In genomic region chr11:57499413-57499982, GRCh38 we compare ENCODE assay signal across 8 cellular contexts. TPM values are rescaled to one million over a fixed set of nuclear protein-coding genes. Genes with fewer than 3 reads are reported as not detected.
DNase-seq lines count a peak whose midpoint lies in the region; ATAC-seq and TF ChIP-seq lines count a peak whose summit lies in the region.

No MANE protein-coding gene starts in this region.

- peak overlapping the region; percentile 85 for H3K27ac ChIP-seq in vagina

- TF ChIP-seq POLR2A in vagina (IDR thresholded peaks at IDR 0.05): no peak

- no peaks in the 10 kb centered on the region for H3K9me3 Mint-ChIP-seq in activated CD4-positive, alpha-beta T cell treated with anti-CD3 and anti-CD28 coated beads, Interleukin-2, amount 10 ng/mL, durations not matched to agents 24 days and 14 days
- H3K9me3 Mint-ChIP-seq in activated naive CD8-positive, alpha-beta T cell treated with anti-CD3 and anti-CD28 coated beads, Interleukin-2, amount 10 ng/mL, durations not matched to agents 7 days and 5 days: no peaks in the 10 kb centered on the region
- peaks cover 13% of the 10 kb centered on the region for H3K9me3 Mint-ChIP-seq in glutamatergic neuron (ENCODE audit: unreplicated experiment)

- H3K36me3 ChIP-seq in neuron (ENCODE audit: insufficient read depth, low read length) (no peaks in the 10 kb centered on the region), vagina (peaks cover 0 to 8% of the 10 kb centered on the region in 2 donors)

- TF ChIP-seq CTCF in glutamatergic neuron (IDR thresholded peaks at IDR 0.05; ENCODE audit: partially characterized antibody, unreplicated experiment): no peak
- no peak for TF ChIP-seq CTCF in vagina (IDR thresholded peaks at IDR 0.05)

- H3K9me3 ChIP-seq in neuron (ENCODE audit: low read length): no peaks in the 10 kb centered on the region
- no peaks in the 10 kb centered on the region for H3K9me3 ChIP-seq in vagina

- H3K27me3 ChIP-seq in neuron (ENCODE audit: insufficient read depth, low read length): no peaks in the 10 kb centered on the region
- no peaks in the 10 kb centered on the region for H3K27me3 ChIP-seq in vagina

- no peaks in the 10 kb centered on the region for H3K27me3 Mint-ChIP-seq in activated CD4-positive, alpha-beta T cell treated with anti-CD3 and anti-CD28 coated beads, Interleukin-2, amount 10 ng/mL, durations not matched to agents 24 days and 14 days
- H3K27me3 Mint-ChIP-seq in activated naive CD8-positive, alpha-beta T cell treated with anti-CD3 and anti-CD28 coated beads, Interleukin-2, amount 10 ng/mL, durations not matched to agents 7 days and 5 days: no peaks in the 10 kb centered on the region
- peaks cover 8% of the 10 kb centered on the region for H3K27me3 Mint-ChIP-seq in glutamatergic neuron (ENCODE audit: unreplicated experiment)

- peak overlapping the region; percentile 41 for H2AFZ ChIP-seq in neuron (ENCODE audit: low read depth, low read length)

- no peak overlapping the region for H3K4me3 Mint-ChIP-seq in activated CD4-positive, alpha-beta T cell treated with anti-CD3 and anti-CD28 coated beads, Interleukin-2, amount 10 ng/mL, durations not matched to agents 24 days and 14 days
- no peak overlapping the region for H3K4me3 Mint-ChIP-seq in activated naive CD8-positive, alpha-beta T cell treated with anti-CD3 and anti-CD28 coated beads, Interleukin-2, amount 10 ng/mL, durations not matched to agents 7 days and 5 days
- H3K4me3 Mint-ChIP-seq in glutamatergic neuron (ENCODE audit: unreplicated experiment): peak overlapping the region; percentile 68

- H3K4me1 ChIP-seq in neuron (ENCODE audit: insufficient read depth, low read length) (peaks cover 11% of the 10 kb centered on the region), vagina (peaks cover 25% of the 10 kb centered on the region)

- peaks cover 9% of the 10 kb centered on the region for H3K4me1 Mint-ChIP-seq in activated CD4-positive, alpha-beta T cell treated with anti-CD3 and anti-CD28 coated beads, Interleukin-2, amount 10 ng/mL, durations not matched to agents 24 days and 14 days
- H3K4me1 Mint-ChIP-seq in activated naive CD8-positive, alpha-beta T cell treated with anti-CD3 and anti-CD28 coated beads, Interleukin-2, amount 10 ng/mL, durations not matched to agents 7 days and 5 days: peaks cover 8% of the 10 kb centered on the region
- H3K4me1 Mint-ChIP-seq in glutamatergic neuron (ENCODE audit: low read depth, unreplicated experiment): peaks cover 37% of the 10 kb centered on the region

- no peak overlapping the region for H3K27ac Mint-ChIP-seq in activated CD4-positive, alpha-beta T cell treated with anti-CD3 and anti-CD28 coated beads, Interleukin-2, amount 10 ng/mL, durations not matched to agents 24 days and 14 days
- H3K27ac Mint-ChIP-seq in activated naive CD8-positive, alpha-beta T cell treated with anti-CD3 and anti-CD28 coated beads, Interleukin-2, amount 10 ng/mL, durations not matched to agents 7 days and 5 days: no peak overlapping the region
- H3K27ac Mint-ChIP-seq in glutamatergic neuron (ENCODE audit: unreplicated experiment): peak overlapping the region; percentile 1

- peak; percentile 99 for ATAC-seq in HG02852 (IDR thresholded peaks at IDR 0.05; ENCODE audit: unreplicated experiment)
- ATAC-seq in activated naive CD8-positive, alpha-beta T cell treated with anti-CD3 and anti-CD28 coated beads, Interleukin-2, amount 10 ng/mL, durations not matched to agents 7 days and 5 days (ENCODE audit: low read depth): peak; percentile 56

- intact Hi-C loops in activated CD4-positive, alpha-beta T cell treated with anti-CD3 and anti-CD28 coated beads, Interleukin-2, amount 10 ng/mL, durations not matched to agents 24 days and 14 days (cut with micrococcal nuclease): no loop called here
- intact Hi-C loops in vagina (cut with DNase I): loop anchor here (10.0 kb wide), 1 partner anchor 155 kb away; no protein-coding TSS in a partner anchor

- DNase-seq in activated CD4-positive, alpha-beta T cell treated with anti-CD3 and anti-CD28 coated beads, Interleukin-2, amount 10 ng/mL, durations not matched to agents 24 days and 14 days: peak; percentile 86
- no peak for DNase-seq in activated CD4-positive, alpha-beta T cell treated with anti-CD3 and anti-CD28 coated beads, Interleukin-2, amount 50 U/mL, for 1 hour
- peak; percentile 80 for DNase-seq in NCI-H226
- peak; percentile 51 for DNase-seq in activated naive CD8-positive, alpha-beta T cell treated with anti-CD3 and anti-CD28 coated beads, Interleukin-2, amount 10 ng/mL, durations not matched to agents 7 days and 5 days
- peak; percentile 97 for DNase-seq in glutamatergic neuron
- peak in 1 of 2 donors; percentile 94 for DNase-seq in vagina (ENCODE audit: extremely low spot score in 2 of 2)

- POLR2A ChIA-PET in activated naive CD8-positive, alpha-beta T cell treated with anti-CD3 and anti-CD28 coated beads, Interleukin-2, amount 10 ng/mL, durations not matched to agents 7 days and 5 days (lab: Charles Lee): interaction anchor here (1.1 to 1.3 kb wide), 2 partner anchors 15 to 16 kb away, joined by 3 to 4 read pairs; partner anchors contain the start of gene SLC43A1

- peaks cover 24% of the 10 kb centered on the region for H3K36me3 Mint-ChIP-seq in activated CD4-positive, alpha-beta T cell treated with anti-CD3 and anti-CD28 coated beads, Interleukin-2, amount 10 ng/mL, durations not matched to agents 24 days and 14 days (ENCODE audit: low read depth)
- H3K36me3 Mint-ChIP-seq in activated naive CD8-positive, alpha-beta T cell treated with anti-CD3 and anti-CD28 coated beads, Interleukin-2, amount 10 ng/mL, durations not matched to agents 7 days and 5 days: peaks cover 15% of the 10 kb centered on the region
- no peaks in the 10 kb centered on the region for H3K36me3 Mint-ChIP-seq in glutamatergic neuron (ENCODE audit: unreplicated experiment)

- H3K4me3 ChIP-seq in neuron (ENCODE audit: low read length) (peak overlapping the region; percentile 33), vagina (peak overlapping the region; percentile 33 to 34)

RNA-seq across cellular contexts. Expression of gene SLC43A1, which starts 16.0 kb away (rescaled TPM):
- total RNA-seq in activated CD4-positive, alpha-beta T cell treated with anti-CD3 and anti-CD28 coated beads, Interleukin-2, amount 10 ng/mL, durations not matched to agents 24 days and 14 days: 35.3 and 35.8 TPM in 2 replicates
- total RNA-seq in activated naive CD8-positive, alpha-beta T cell treated with anti-CD3 and anti-CD28 coated beads, Interleukin-2, amount 10 ng/mL, durations not matched to agents 7 days and 5 days: 10 to 100 TPM; 28.2 to 28.8 TPM
- total RNA-seq in glutamatergic neuron (ENCODE audit: unreplicated experiment) (5.2 TPM), vagina (22.6 TPM)

RNA-seq across cellular contexts. Expression of gene TIMM10, which starts 31.1 kb away (rescaled TPM):
- 108 and 112 TPM in 2 replicates for total RNA-seq in activated CD4-positive, alpha-beta T cell treated with anti-CD3 and anti-CD28 coated beads, Interleukin-2, amount 10 ng/mL, durations not matched to agents 24 days and 14 days
- total RNA-seq in activated naive CD8-positive, alpha-beta T cell treated with anti-CD3 and anti-CD28 coated beads, Interleukin-2, amount 10 ng/mL, durations not matched to agents 7 days and 5 days: 10 to 100 TPM; 44.0 to 48.1 TPM
- total RNA-seq in glutamatergic neuron (ENCODE audit: unreplicated experiment) (51.2 TPM), vagina (45.2 TPM)

RNA-seq across cellular contexts. Expression of gene SMTNL1, which starts 37.9 kb away (rescaled TPM):
- not detected in 2 replicates for total RNA-seq in activated CD4-positive, alpha-beta T cell treated with anti-CD3 and anti-CD28 coated beads, Interleukin-2, amount 10 ng/mL, durations not matched to agents 24 days and 14 days
- total RNA-seq in activated naive CD8-positive, alpha-beta T cell treated with anti-CD3 and anti-CD28 coated beads, Interleukin-2, amount 10 ng/mL, durations not matched to agents 7 days and 5 days: not detected
- not detected for total RNA-seq in glutamatergic neuron (ENCODE audit: unreplicated experiment)
- not detected for total RNA-seq in vagina

RNA-seq across cellular contexts. Expression of gene RTN4RL2, which starts 39.2 kb away (rescaled TPM):
- 0.23 and 0.26 TPM in 2 replicates for total RNA-seq in activated CD4-positive, alpha-beta T cell treated with anti-CD3 and anti-CD28 coated beads, Interleukin-2, amount 10 ng/mL, durations not matched to agents 24 days and 14 days
- total RNA-seq in activated naive CD8-positive, alpha-beta T cell treated with anti-CD3 and anti-CD28 coated beads, Interleukin-2, amount 10 ng/mL, durations not matched to agents 7 days and 5 days: 1 to 10 TPM in 1 of 2 experiments, under 1 TPM in 1; 0.96 to 1.6 TPM
- total RNA-seq in glutamatergic neuron (ENCODE audit: unreplicated experiment) (119 TPM), vagina (2.0 TPM)
